8 cellular contexts compared by ENCODE assay signal in the genomic region with DNA sequence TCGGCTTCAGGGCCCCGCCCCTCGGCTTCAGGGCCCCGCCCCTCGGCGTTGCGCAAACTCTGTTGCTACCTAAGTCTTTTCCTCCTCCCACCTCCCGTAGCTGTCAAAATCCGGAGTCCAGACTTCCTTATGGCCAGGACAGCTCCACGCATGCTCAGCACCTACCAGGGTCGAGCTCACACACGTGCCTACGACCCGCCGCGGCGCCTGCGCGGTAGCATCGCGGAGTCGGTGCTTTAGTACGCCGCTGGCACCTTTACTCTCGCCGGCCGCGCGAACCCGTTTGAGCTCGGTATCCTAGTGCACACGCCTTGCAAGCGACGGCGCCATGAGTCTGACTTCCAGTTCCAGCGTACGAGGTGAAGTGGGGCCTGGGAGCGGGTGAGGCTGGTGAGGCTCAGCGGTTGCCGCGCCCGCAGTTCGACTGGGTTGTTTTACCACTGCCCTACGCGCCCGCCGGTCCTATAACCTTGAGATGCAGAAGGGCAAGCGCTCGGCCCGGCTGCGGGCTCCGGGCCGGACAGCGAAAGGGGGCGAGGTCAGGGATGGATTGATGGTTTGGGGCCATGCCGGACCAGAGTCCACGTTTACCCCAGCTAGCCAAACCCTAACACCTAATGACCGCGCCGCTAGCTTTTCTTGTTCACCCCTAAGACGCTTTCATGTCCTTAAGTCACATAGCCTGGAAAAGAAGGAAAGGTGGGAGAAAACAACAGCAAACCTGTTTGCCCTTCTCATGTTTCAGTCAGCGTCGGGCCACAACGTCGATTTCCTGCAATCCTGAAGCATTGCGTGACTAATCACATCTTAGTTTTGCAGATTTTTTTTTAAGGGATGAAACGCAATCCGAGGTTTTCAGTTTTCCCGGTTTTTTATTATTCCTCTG. TPM values are rescaled to one million over a fixed set of nuclear protein-coding genes. Genes with fewer than 3 reads are reported as not detected.
DNase-seq lines count a peak whose midpoint lies in the region; ATAC-seq and TF ChIP-seq lines count a peak whose summit lies in the region.

A gene (plus strand): TSS at position 217 of the 886 bp plus-strand sequence. CDS start 112 bp downstream, at position 329.

- H3K4me1 Mint-ChIP-seq in activated naive CD4-positive, alpha-beta T cell treated with anti-CD3 and anti-CD28 coated beads, Interleukin-2, amount 50 U/mL, for 24 hours, result peaks cover 44% of the 10 kb centered on the region

- peaks cover 5% of the 10 kb centered on the region for H3K36me3 Mint-ChIP-seq in activated naive CD4-positive, alpha-beta T cell treated with anti-CD3 and anti-CD28 coated beads, Interleukin-2, amount 50 U/mL, for 24 hours

- DNase-seq in GM06990 (ENCODE audit: extremely low read depth, insufficient read length) (peak; percentile 99), NCI-H1092 (lab: John Stamatoyannopoulos, UW) (peak; percentile 97), globus pallidus (ENCODE audit: low spot score) (peak; percentile 97), occipital lobe (lab: John Stamatoyannopoulos, UW) (peak; percentile 93)

- peak; percentile 61 for ATAC-seq in HG02588 (IDR thresholded peaks at IDR 0.05; ENCODE audit: unreplicated experiment)
- ATAC-seq in SK-N-SH treated with all-trans-retinoic acid at 6 μM for 48 hours, result peak; percentile 77

- no peaks in the 10 kb centered on the region for H3K9me3 Mint-ChIP-seq in activated naive CD4-positive, alpha-beta T cell treated with anti-CD3 and anti-CD28 coated beads, Interleukin-2, amount 50 U/mL, for 24 hours

- H3K27ac ChIP-seq in temporal lobe (ENCODE audit: low read depth, low read length), result peak within 1 kb of the TSS; percentile 82

- no peaks in the 10 kb centered on the region for H3K27me3 ChIP-seq in GM06990 (replicated peaks; ENCODE audit: control insufficient read depth, insufficient read depth, low read length)

- peak within 1 kb of the TSS; percentile 98 for H3K27ac Mint-ChIP-seq in activated naive CD4-positive, alpha-beta T cell treated with anti-CD3 and anti-CD28 coated beads, Interleukin-2, amount 50 U/mL, for 24 hours

- H3K4me3 Mint-ChIP-seq in activated naive CD4-positive, alpha-beta T cell treated with anti-CD3 and anti-CD28 coated beads, Interleukin-2, amount 50 U/mL, for 24 hours, result peak within 1 kb of the TSS; percentile 97

- H3K36me3 ChIP-seq in GM06990 (ENCODE audit: control insufficient read depth, insufficient read depth, low read length), result no peaks in the 10 kb centered on the region

- H3K4me3 ChIP-seq in GM06990 (replicated peaks; ENCODE audit: low read depth, low read length), result peak within 1 kb of the TSS; percentile 85

- no peaks in the 10 kb centered on the region for H3K27me3 Mint-ChIP-seq in activated naive CD4-positive, alpha-beta T cell treated with anti-CD3 and anti-CD28 coated beads, Interleukin-2, amount 50 U/mL, for 24 hours

- TF ChIP-seq CTCF in GM06990 (IDR thresholded peaks at IDR 0.05; ENCODE audit: insufficient read depth, low read length, poor library complexity, severe bottlenecking), result no peak

TF ChIP-seq in SK-N-SH treated with all-trans-retinoic acid at 6 μM for 48 hours, 23 proteins besides CTCF, POLR2A, EP300 and RAD21:
- TF ChIP-seq BACH2 (CRISPR knock-in tag; IDR thresholded peaks at IDR 0.05; ENCODE audit: borderline replicate concordance) (no peak), ZC3H10 (CRISPR knock-in tag; IDR thresholded peaks at IDR 0.05) (no peak), ZNF70 (CRISPR knock-in tag; IDR thresholded peaks at IDR 0.05) (no peak), ARNTL (CRISPR knock-in tag; IDR thresholded peaks at IDR 0.05; ENCODE audit: borderline replicate concordance, low read depth) (no peak)
- TF ChIP-seq, protein P1, sequence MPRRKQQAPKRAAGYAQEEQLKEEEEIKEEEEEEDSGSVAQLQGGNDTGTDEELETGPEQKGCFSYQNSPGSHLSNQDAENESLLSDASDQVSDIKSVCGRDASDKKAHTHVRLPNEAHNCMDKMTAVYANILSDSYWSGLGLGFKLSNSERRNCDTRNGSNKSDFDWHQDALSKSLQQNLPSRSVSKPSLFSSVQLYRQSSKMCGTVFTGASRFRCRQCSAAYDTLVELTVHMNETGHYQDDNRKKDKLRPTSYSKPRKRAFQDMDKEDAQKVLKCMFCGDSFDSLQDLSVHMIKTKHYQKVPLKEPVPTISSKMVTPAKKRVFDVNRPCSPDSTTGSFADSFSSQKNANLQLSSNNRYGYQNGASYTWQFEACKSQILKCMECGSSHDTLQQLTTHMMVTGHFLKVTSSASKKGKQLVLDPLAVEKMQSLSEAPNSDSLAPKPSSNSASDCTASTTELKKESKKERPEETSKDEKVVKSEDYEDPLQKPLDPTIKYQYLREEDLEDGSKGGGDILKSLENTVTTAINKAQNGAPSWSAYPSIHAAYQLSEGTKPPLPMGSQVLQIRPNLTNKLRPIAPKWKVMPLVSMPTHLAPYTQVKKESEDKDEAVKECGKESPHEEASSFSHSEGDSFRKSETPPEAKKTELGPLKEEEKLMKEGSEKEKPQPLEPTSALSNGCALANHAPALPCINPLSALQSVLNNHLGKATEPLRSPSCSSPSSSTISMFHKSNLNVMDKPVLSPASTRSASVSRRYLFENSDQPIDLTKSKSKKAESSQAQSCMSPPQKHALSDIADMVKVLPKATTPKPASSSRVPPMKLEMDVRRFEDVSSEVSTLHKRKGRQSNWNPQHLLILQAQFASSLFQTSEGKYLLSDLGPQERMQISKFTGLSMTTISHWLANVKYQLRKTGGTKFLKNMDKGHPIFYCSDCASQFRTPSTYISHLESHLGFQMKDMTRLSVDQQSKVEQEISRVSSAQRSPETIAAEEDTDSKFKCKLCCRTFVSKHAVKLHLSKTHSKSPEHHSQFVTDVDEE (CRISPR knock-in tag; IDR thresholded peaks at IDR 0.05), result no peak

RNA-seq across cellular contexts. Expression of the gene that starts here (rescaled TPM):
- total RNA-seq in occipital lobe (20.9 TPM), temporal lobe (17.5 TPM)

Comparison
In these comparisons a context has a peak if more than half of its experiments do, and no peak if none do; other contexts are left out.
1. Peak in every context shown above with its lines: DNase-seq, ATAC-seq, H3K4me3 ChIP-seq and H3K27ac ChIP-seq.